1 cellular context compared by ENCODE assay signal in the genomic region with DNA sequence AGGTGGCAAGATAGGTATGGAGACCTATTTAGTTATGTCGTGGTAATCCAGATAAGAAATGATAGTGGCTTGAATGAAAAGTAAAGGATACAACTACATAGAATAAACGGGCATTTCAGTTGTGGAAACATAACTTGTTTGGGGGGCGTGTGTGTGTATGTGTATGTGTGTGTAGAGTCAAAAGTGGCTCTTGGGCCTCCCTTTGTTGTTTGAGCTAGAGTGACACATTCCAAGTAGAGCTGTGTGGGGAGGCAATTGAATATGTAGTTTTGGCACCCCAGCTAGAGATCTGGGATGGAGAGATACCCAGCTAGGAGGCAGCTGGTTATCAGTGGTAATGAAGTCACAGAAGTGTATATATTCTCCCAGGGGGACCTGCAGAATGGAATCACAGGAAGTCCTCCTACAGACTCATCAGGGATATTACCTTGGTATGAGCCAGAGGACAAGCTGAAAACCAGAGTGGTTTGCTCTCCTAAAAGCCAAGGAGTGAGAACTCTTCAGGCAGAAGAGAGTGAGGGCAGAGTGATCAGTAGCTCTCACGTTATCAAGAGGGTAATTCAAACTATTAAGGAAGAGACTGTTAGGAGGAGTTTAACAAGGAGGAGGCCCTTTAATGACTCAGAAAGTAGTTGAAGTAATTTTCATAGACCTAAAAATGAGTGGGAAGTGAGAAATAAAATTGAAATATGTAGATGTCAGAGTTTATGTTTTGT.
A peak's percentile ranks its signal among the peaks of the same experiment; 100 is the strongest.
TF ChIP-seq lines count a peak whose summit lies in the region.

No MANE protein-coding gene starts in this region.

TF ChIP-seq in K562, 482 proteins besides CTCF, POLR2A, EP300 and RAD21 (continued from another document and continues in another):
- TF ChIP-seq TRIM25 (IDR thresholded peaks at IDR 0.05; ENCODE audit: borderline replicate concordance) (no peak), HDGF (IDR thresholded peaks at IDR 0.05) (no peak), ZNF764 (CRISPR knock-in tag; IDR thresholded peaks at IDR 0.05; ENCODE audit: low read depth) (no peak), CEBPB (tag; IDR thresholded peaks at IDR 0.05) (no peak), ZNF282 (CRISPR knock-in tag; IDR thresholded peaks at IDR 0.05) (no peak), ZNF507 (tag; conservative IDR thresholded peaks at IDR 0.05) (no peak), BRF2 (IDR thresholded peaks at IDR 0.05; ENCODE audit: borderline replicate concordance, insufficient read depth, insufficient read length) (no peak), AFF4 (CRISPR knock-in tag; IDR thresholded peaks at IDR 0.05) (no peak), ZFP36 (IDR thresholded peaks at IDR 0.05; ENCODE audit: low read depth, low read length, partially characterized antibody) (no peak), SIX5 (IDR thresholded peaks at IDR 0.05; ENCODE audit: borderline replicate concordance in 1 of 2, insufficient read depth in 1 of 2, low read depth in 1 of 2, low read length in 2 of 2) (no peak), U2AF1 (optimal IDR thresholded peaks at IDR 0.05; ENCODE audit: low read depth, low read length) (no peak), ZNF384 (IDR thresholded peaks at IDR 0.05; ENCODE audit: low read depth, low read length) (no peak), SREBF1 (IDR thresholded peaks at IDR 0.05; ENCODE audit: borderline replicate concordance, low read depth, low read length) (no peak), POLR3G (IDR thresholded peaks at IDR 0.05; ENCODE audit: extremely low read depth, insufficient read length, insufficient replicate concordance) (no peak), ZNF311 (CRISPR knock-in tag; IDR thresholded peaks at IDR 0.05) (no peak), RAD51 (IDR thresholded peaks at IDR 0.05; ENCODE audit: borderline replicate concordance, low read depth) (peak; percentile 36; the same call in 1 of the 2 replicates), BRD4 (IDR thresholded peaks at IDR 0.05) (no peak), RCOR1 (IDR thresholded peaks at IDR 0.05; ENCODE audit: borderline replicate concordance in 1 of 2, low read depth in 2 of 2, low read length in 2 of 2) (peak; percentile 89 to 90; a peak in 3 of 4 replicates), DIDO1 (tag; IDR thresholded peaks at IDR 0.05; ENCODE audit: low read depth) (no peak), ZNF41 (CRISPR knock-in tag; conservative IDR thresholded peaks at IDR 0.05) (no peak), ZNF165 (CRISPR knock-in tag; IDR thresholded peaks at IDR 0.05; ENCODE audit: borderline replicate concordance) (no peak), EHMT2 (IDR thresholded peaks at IDR 0.05) (peak; percentile 63), SNRNP70 (optimal IDR thresholded peaks at IDR 0.05; ENCODE audit: low read depth, low read length) (no peak), MBD2 (IDR thresholded peaks at IDR 0.05; ENCODE audit: borderline replicate concordance, low read depth) (peak; percentile 82), ZNF699 (CRISPR knock-in tag; IDR thresholded peaks at IDR 0.05; ENCODE audit: insufficient replicate concordance) (no peak), MEIS2 (IDR thresholded peaks at IDR 0.05; ENCODE audit: partially characterized antibody) (peak; percentile 77)
- TF ChIP-seq, protein P1, sequence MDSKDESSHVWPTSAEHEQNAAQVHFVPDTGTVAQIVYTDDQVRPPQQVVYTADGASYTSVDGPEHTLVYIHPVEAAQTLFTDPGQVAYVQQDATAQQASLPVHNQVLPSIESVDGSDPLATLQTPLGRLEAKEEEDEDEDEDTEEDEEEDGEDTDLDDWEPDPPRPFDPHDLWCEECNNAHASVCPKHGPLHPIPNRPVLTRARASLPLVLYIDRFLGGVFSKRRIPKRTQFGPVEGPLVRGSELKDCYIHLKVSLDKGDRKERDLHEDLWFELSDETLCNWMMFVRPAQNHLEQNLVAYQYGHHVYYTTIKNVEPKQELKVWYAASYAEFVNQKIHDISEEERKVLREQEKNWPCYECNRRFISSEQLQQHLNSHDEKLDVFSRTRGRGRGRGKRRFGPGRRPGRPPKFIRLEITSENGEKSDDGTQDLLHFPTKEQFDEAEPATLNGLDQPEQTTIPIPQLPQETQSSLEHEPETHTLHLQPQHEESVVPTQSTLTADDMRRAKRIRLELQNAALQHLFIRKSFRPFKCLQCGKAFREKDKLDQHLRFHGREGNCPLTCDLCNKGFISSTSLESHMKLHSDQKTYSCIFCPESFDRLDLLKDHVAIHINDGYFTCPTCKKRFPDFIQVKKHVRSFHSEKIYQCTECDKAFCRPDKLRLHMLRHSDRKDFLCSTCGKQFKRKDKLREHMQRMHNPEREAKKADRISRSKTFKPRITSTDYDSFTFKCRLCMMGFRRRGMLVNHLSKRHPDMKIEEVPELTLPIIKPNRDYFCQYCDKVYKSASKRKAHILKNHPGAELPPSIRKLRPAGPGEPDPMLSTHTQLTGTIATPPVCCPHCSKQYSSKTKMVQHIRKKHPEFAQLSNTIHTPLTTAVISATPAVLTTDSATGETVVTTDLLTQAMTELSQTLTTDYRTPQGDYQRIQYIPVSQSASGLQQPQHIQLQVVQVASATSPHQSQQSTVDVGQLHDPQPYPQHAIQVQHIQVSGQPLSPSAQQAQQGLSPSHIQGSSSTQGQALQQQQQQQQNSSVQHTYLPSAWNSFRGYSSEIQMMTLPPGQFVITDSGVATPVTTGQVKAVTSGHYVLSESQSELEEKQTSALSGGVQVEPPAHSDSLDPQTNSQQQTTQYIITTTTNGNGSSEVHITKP (IDR thresholded peaks at IDR 0.05; ENCODE audit: partially characterized antibody): peak; percentile 95
- TF ChIP-seq, protein P2, sequence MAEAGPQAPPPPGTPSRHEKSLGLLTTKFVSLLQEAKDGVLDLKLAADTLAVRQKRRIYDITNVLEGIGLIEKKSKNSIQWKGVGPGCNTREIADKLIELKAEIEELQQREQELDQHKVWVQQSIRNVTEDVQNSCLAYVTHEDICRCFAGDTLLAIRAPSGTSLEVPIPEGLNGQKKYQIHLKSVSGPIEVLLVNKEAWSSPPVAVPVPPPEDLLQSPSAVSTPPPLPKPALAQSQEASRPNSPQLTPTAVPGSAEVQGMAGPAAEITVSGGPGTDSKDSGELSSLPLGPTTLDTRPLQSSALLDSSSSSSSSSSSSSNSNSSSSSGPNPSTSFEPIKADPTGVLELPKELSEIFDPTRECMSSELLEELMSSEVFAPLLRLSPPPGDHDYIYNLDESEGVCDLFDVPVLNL (CRISPR knock-in tag; IDR thresholded peaks at IDR 0.05; ENCODE audit: low read depth): no peak
- TF ChIP-seq, protein P3, sequence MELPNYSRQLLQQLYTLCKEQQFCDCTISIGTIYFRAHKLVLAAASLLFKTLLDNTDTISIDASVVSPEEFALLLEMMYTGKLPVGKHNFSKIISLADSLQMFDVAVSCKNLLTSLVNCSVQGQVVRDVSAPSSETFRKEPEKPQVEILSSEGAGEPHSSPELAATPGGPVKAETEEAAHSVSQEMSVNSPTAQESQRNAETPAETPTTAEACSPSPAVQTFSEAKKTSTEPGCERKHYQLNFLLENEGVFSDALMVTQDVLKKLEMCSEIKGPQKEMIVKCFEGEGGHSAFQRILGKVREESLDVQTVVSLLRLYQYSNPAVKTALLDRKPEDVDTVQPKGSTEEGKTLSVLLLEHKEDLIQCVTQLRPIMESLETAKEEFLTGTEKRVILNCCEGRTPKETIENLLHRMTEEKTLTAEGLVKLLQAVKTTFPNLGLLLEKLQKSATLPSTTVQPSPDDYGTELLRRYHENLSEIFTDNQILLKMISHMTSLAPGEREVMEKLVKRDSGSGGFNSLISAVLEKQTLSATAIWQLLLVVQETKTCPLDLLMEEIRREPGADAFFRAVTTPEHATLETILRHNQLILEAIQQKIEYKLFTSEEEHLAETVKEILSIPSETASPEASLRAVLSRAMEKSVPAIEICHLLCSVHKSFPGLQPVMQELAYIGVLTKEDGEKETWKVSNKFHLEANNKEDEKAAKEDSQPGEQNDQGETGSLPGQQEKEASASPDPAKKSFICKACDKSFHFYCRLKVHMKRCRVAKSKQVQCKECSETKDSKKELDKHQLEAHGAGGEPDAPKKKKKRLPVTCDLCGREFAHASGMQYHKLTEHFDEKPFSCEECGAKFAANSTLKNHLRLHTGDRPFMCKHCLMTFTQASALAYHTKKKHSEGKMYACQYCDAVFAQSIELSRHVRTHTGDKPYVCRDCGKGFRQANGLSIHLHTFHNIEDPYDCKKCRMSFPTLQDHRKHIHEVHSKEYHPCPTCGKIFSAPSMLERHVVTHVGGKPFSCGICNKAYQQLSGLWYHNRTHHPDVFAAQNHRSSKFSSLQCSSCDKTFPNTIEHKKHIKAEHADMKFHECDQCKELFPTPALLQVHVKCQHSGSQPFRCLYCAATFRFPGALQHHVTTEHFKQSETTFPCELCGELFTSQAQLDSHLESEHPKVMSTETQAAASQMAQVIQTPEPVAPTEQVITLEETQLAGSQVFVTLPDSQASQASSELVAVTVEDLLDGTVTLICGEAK (IDR thresholded peaks at IDR 0.05): 0 out of 2 replicates have a peak, but pooled peaks have one; percentile 51
- TF ChIP-seq, protein P3 (CRISPR knock-in tag; IDR thresholded peaks at IDR 0.05): no peak
